17 cellular contexts compared by ENCODE assay signal in the genomic region with DNA sequence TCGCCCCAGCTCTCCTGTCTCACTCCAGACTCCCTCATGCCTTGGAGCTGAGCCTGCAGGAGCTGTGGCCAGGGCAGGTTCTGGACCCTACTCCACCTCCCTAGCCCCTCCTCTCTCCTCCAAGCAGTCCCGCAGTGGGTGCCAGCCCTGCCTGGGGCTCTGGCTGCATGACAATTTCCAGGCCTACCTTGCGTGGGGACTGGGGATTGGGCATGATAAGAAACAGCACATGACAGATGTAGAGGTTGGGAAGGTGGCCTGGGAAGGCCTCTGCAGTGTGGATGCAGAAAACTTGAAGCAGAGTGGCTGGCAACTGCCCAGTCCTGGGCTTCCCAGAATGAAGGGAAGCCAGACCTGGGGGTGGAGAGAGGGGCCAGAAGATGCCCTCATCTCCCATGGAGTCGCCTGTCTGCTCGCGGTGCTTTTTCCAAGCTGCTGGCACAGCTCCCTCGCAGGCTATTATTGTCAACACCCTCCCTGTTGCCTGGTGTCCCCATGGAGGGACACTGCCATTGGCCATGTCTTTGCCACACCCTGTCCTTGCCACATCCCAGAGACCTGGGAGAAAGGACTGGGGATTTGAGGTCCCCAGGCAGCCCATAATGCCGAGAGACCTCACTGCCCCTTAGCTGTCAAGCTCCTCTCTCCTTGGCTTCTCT. TPM values are rescaled to one million over a fixed set of nuclear protein-coding genes. Genes with fewer than 3 reads are reported as not detected.
DNase-seq lines count a peak whose midpoint lies in the region; ATAC-seq and TF ChIP-seq lines count a peak whose summit lies in the region.
"Had no signal": no experiment of that assay in that cellular context is flagged by ENCODE, and none has a peak within 500 bp of the region (broad histone marks: within the 10 kb centered on the region; RNA-seq: fewer than 3 reads in every experiment).

No MANE protein-coding gene starts in this region.

- peak overlapping the region; percentile 67 for H2BK5ac ChIP-seq in neuronal stem cell (ENCODE audit: low read length)

- H2AK5ac ChIP-seq in neuronal stem cell (ENCODE audit: low read depth, low read length): peak overlapping the region; percentile 60

- H3K14ac ChIP-seq in neuronal stem cell (ENCODE audit: low read length): peak overlapping the region; percentile 32

- no peaks in the 10 kb centered on the region for H4K20me1 ChIP-seq in smooth muscle cell (ENCODE audit: low read depth)

- peaks cover 3 to 66% (median 46%) of the 10 kb centered on the region in 12 donors for H3K4me1 ChIP-seq in heart left ventricle
- H3K4me1 ChIP-seq in neuronal stem cell (ENCODE audit: control insufficient read depth in 2 of 2, insufficient read depth in 1 of 2, low read depth in 1 of 2, low read length in 2 of 2): peaks cover 4 to 9% of the 10 kb centered on the region in 2 donors
- peaks cover 4% of the 10 kb centered on the region for H3K4me1 ChIP-seq in smooth muscle cell (ENCODE audit: low read depth)

- no peak overlapping the region for H3K23ac ChIP-seq in neuronal stem cell (ENCODE audit: low read depth, low read length, poor library complexity)

- H3K9me3 ChIP-seq in heart left ventricle (no peaks in the 10 kb centered on the region), neuronal stem cell (replicated peaks in 1 of 2; ENCODE audit: control insufficient read depth in 2 of 2, insufficient read depth in 1 of 2, low read depth in 1 of 2, low read length in 2 of 2) (no peaks in the 10 kb centered on the region), smooth muscle cell (replicated peaks; ENCODE audit: low read depth) (no peaks in the 10 kb centered on the region)

- no peak for TF ChIP-seq POLR2A in heart left ventricle (IDR thresholded peaks at IDR 0.05)

- H3K18ac ChIP-seq in neuronal stem cell (ENCODE audit: low read length): peak overlapping the region; percentile 55

- peaks cover 4% of the 10 kb centered on the region for H3F3A ChIP-seq in smooth muscle cell (ENCODE audit: low read depth)

- H3K79me1 ChIP-seq in neuronal stem cell (ENCODE audit: low read depth, low read length): no peaks in the 10 kb centered on the region

- intact Hi-C loops in heart left ventricle (cut with DNase I) (loop anchor here in 4 of 10 donors (2.0 to 5.0 kb wide), 2 partner anchors 49 kb away; a partner anchor contains a TSS), Right ventricle myocardium inferior (cut with DNase I) (loop anchor here (2.0 to 10.0 kb wide), 2 partner anchors 49 to 93 kb away; a partner anchor contains a TSS)

- no peak overlapping the region for H2AFZ ChIP-seq in neuronal stem cell (ENCODE audit: low read length)
- no peak overlapping the region for H2AFZ ChIP-seq in smooth muscle cell (ENCODE audit: low read depth)

- WGBS in heart left ventricle, 4 donors: 47 to 64% (median 57%) methylated on average over 8 of the region's 8 CpGs
- WGBS in neuronal stem cell (ENCODE audit: extremely low coverage in 2 of 2, insufficient read length in 2 of 2, insufficient replicate concordance in 1 of 2), 2 donors: no CpG with 5 or more reads among the region's 8 CpGs
- WGBS in smooth muscle cell (ENCODE audit: low lambda C conversion rate): 78% methylated on average over 8 of the region's 8 CpGs

- no peak overlapping the region for H4K8ac ChIP-seq in neuronal stem cell (ENCODE audit: low read depth, low read length)

- no peak overlapping the region for H3K4ac ChIP-seq in neuronal stem cell (ENCODE audit: low read length)

- TF ChIP-seq CTCF in heart left ventricle (IDR thresholded peaks at IDR 0.05): no peak
- TF ChIP-seq CTCF in coronary artery (IDR thresholded peaks at IDR 0.05): no peak
- no peak for TF ChIP-seq CTCF in smooth muscle cell (IDR thresholded peaks at IDR 0.05; ENCODE audit: borderline replicate concordance, insufficient read depth, poor library complexity, severe bottlenecking)

- H2BK15ac ChIP-seq in neuronal stem cell (ENCODE audit: low read length): peak overlapping the region; percentile 95

- peak; percentile 46 to 82 (median 78) for DNase-seq in heart left ventricle
- DNase-seq in Right ventricle myocardium inferior (ENCODE audit: missing footprints): no peak
- no peak for DNase-seq in coronary artery (ENCODE audit: low spot score)
- no peak for DNase-seq in neuronal stem cell (ENCODE audit: low spot score)
- no peak for DNase-seq in iPS-NIHi11 (ENCODE audit: low spot score)
- no peak for DNase-seq in smooth muscle cell (lab: John Stamatoyannopoulos, UW; ENCODE audit: unreplicated experiment)
- DNase-seq: activated CD4-positive, alpha-beta T cell treated with anti-CD3 and anti-CD28 coated beads for 48 hours; activated naive CD4-positive, alpha-beta T cell treated with anti-CD3 and anti-CD28 coated beads, Interleukin-2, amount 50 U/mL, for 16 hours; HFFc6; MV-4-11; SIG-M5; T-helper 9 cell had no signal

- peak in 3 of 4 donors; percentile 36 to 50 (median 50) for ATAC-seq in heart left ventricle
- no peak for ATAC-seq in Right ventricle myocardium inferior
- no peak for ATAC-seq in GM21381 (IDR thresholded peaks at IDR 0.05; ENCODE audit: unreplicated experiment)
- no peak for ATAC-seq in GM18502 (IDR thresholded peaks at IDR 0.05; ENCODE audit: poor library complexity, unreplicated experiment)
- ATAC-seq: stimulated activated effector memory CD8-positive, alpha-beta T cell treated with anti-CD3 and anti-CD28 coated beads, Interleukin-12 subunit alpha, Interleukin-12 subunit beta, amount 100 ng/mL, for 72 hours had no signal

- H3K36me3 ChIP-seq in heart left ventricle (no peaks in the 10 kb centered on the region), neuronal stem cell (replicated peaks in 1 of 2; ENCODE audit: control insufficient read depth in 2 of 2, insufficient read depth in 2 of 2, low read length in 2 of 2) (no peaks in the 10 kb centered on the region), smooth muscle cell (ENCODE audit: low read depth) (no peaks in the 10 kb centered on the region)
- H3K36me3 ChIP-seq: cardiac muscle cell had no signal

- H3K27me3 ChIP-seq in heart left ventricle: no peaks in the 10 kb centered on the region
- peaks cover 0 to 83% (median 0%) of the 10 kb centered on the region in 3 experiments for H3K27me3 ChIP-seq in neuronal stem cell (ENCODE audit: control insufficient read depth in 3 of 3, insufficient read depth in 3 of 3, low read depth in 1 of 3, low read length in 3 of 3)
- no peaks in the 10 kb centered on the region for H3K27me3 ChIP-seq in smooth muscle cell (ENCODE audit: low read depth)
- H3K27me3 ChIP-seq: cardiac muscle cell had no signal

- H3K4me3 ChIP-seq in heart left ventricle (no peak overlapping the region), coronary artery (no peak overlapping the region), neuronal stem cell (ENCODE audit: low read length in 2 of 2) (no peak overlapping the region), smooth muscle cell (no peak overlapping the region)
- H3K4me3 ChIP-seq: cardiac muscle cell had no signal

- no peak overlapping the region for H3K4me2 ChIP-seq in neuronal stem cell (ENCODE audit: insufficient read depth, low read length, poor library complexity, severe bottlenecking)
- H3K4me2 ChIP-seq in smooth muscle cell: no peak overlapping the region

- no peak overlapping the region for H2BK12ac ChIP-seq in neuronal stem cell (ENCODE audit: low read length)

- peak overlapping the region; percentile 19 for H4K91ac ChIP-seq in neuronal stem cell (ENCODE audit: low read depth, low read length, poor library complexity)

- H3K79me2 ChIP-seq in smooth muscle cell (ENCODE audit: low read depth): no peaks in the 10 kb centered on the region

- no peak overlapping the region for H2BK120ac ChIP-seq in neuronal stem cell (ENCODE audit: low read depth, low read length)

- H3K27ac ChIP-seq in heart left ventricle (peak overlapping the region in 10 of 12 donors; percentile 29 to 87 (median 80)), coronary artery (peak overlapping the region; percentile 8 to 80), neuronal stem cell (replicated peaks; ENCODE audit: low read length) (no peak overlapping the region), smooth muscle cell (ENCODE audit: low read depth) (no peak overlapping the region)
- H3K27ac ChIP-seq: cardiac muscle cell had no signal

- H3K9ac ChIP-seq in neuronal stem cell (ENCODE audit: low read depth, low read length, poor library complexity) (no peak overlapping the region), smooth muscle cell (ENCODE audit: low read depth) (no peak overlapping the region)

RNA-seq across cellular contexts. Expression of a gene that starts 48.9 kb away (rescaled TPM):
- 10 to 100 TPM in 2 of 9 donors, 1 to 10 TPM in 7; 5.0 to 51.5 (median 7.4) TPM for total RNA-seq in heart left ventricle
- 1 to 10 TPM; 1.2 to 2.1 TPM for polyA plus RNA-seq in heart left ventricle
- 18.6 TPM for total RNA-seq in Right ventricle myocardium inferior
- 39.7 TPM for polyA plus RNA-seq in neuronal stem cell (2013, experiment 1 of 2)
- 38.5 TPM for polyA plus RNA-seq in neuronal stem cell (2013, experiment 2 of 2)
- 14.8 and 21.1 TPM in 2 replicates for total RNA-seq in smooth muscle cell
- polyA plus RNA-seq in smooth muscle cell: 1.6 and 7.0 TPM in 2 replicates
- polyA plus RNA-seq: IgD-negative memory B cell had no signal

Comparison
In these comparisons a context has a peak if more than half of its experiments do, and no peak if none do; other contexts are left out.
1. ATAC-seq: peak in heart left ventricle (3 of 4); none in Right ventricle myocardium inferior (single experiment), GM21381 (single experiment) and GM18502 (single experiment).
2. DNase-seq: peak in heart left ventricle (5 of 5); none in Right ventricle myocardium inferior (single experiment), coronary artery (single experiment), neuronal stem cell (single experiment), iPS-NIHi11 (single experiment) and smooth muscle cell (single experiment).
3. H3K27ac ChIP-seq: peak in heart left ventricle (10 of 12) and coronary artery (2 of 2); none in neuronal stem cell (single experiment) and smooth muscle cell (single experiment).